Comparison of ENCODE assay signal across 9 cellular contexts in genomic region chr17:18070861-18071340, GRCh38. TPM values are rescaled to one million over a fixed set of nuclear protein-coding genes. Genes with fewer than 3 reads are reported as not detected.
DNase-seq lines count a peak whose midpoint lies in the region; ATAC-seq and TF ChIP-seq lines count a peak whose summit lies in the region.
"Had no signal": no experiment of that assay in that cellular context is flagged by ENCODE, and none has a peak within 500 bp of the region (broad histone marks: within the 10 kb centered on the region; RNA-seq: fewer than 3 reads in every experiment).

No MANE protein-coding gene starts in this region.

- H3K4me2 ChIP-seq in OCI-LY7 (ENCODE audit: low read length) = peak overlapping the region; percentile 13; the same call in 1 of the 2 replicates

- POLR2A ChIA-PET in activated CD4-positive, alpha-beta memory T cell treated with anti-CD3 and anti-CD28 coated beads for 36 hours (lab: Charles Lee) = interaction anchor here (1.2 kb wide), 1 partner anchor 11 kb away, joined by 3 read pairs; no protein-coding TSS in a partner anchor
- POLR2A ChIA-PET in activated CD4-positive, alpha-beta memory T cell treated with anti-CD3 and anti-CD28 coated beads, Interleukin-2, amount 10 ng/mL, durations not matched to agents 7 days and 5 days (lab: Charles Lee) = interaction anchor here (0.7 kb wide), 1 partner anchor 21 kb away, joined by 3 read pairs; no protein-coding TSS in a partner anchor
- POLR2A ChIA-PET in OCI-LY7 (lab: Charles Lee) = interaction anchor here (1.2 kb wide), 1 partner anchor 16 kb away, joined by 4 read pairs; the partner anchor contains the start of gene DRG2

- peak overlapping the region; percentile 38; the same call in 1 of the 2 replicates for H2AFZ ChIP-seq in OCI-LY7 (ENCODE audit: low read length)

- H3K4me1 Mint-ChIP-seq in activated CD4-positive, alpha-beta memory T cell treated with anti-CD3 and anti-CD28 coated beads for 36 hours (ENCODE audit: low read depth) = peaks cover 6% of the 10 kb centered on the region
- peaks cover 8% of the 10 kb centered on the region for H3K4me1 Mint-ChIP-seq in activated CD4-positive, alpha-beta memory T cell treated with anti-CD3 and anti-CD28 coated beads, Interleukin-2, amount 10 ng/mL, durations not matched to agents 7 days and 5 days

- H3K79me2 ChIP-seq in OCI-LY7 (ENCODE audit: insufficient read depth, low read depth, low read length) = no peaks in the 10 kb centered on the region

- H3K9me3 ChIP-seq in OCI-LY7 (ENCODE audit: low read length) = no peaks in the 10 kb centered on the region

- H3K4me3 ChIP-seq in OCI-LY7 (ENCODE audit: low read depth, low read length, poor library complexity, severe bottlenecking) (no peak overlapping the region), epithelial cell of esophagus (ENCODE audit: low read length) (no peak overlapping the region), skeletal muscle cell (ENCODE audit: low read depth, low read length) (peak overlapping the region; percentile 26)

- ATAC-seq in HG03280 (IDR thresholded peaks at IDR 0.05; ENCODE audit: unreplicated experiment) = no peak

- CTCF ChIA-PET in activated CD4-positive, alpha-beta memory T cell treated with anti-CD3 and anti-CD28 coated beads for 36 hours (lab: Charles Lee) = no interaction called here
- CTCF ChIA-PET in activated CD4-positive, alpha-beta memory T cell treated with anti-CD3 and anti-CD28 coated beads, Interleukin-2, amount 10 ng/mL, durations not matched to agents 7 days and 5 days (lab: Charles Lee) = interaction anchor here (0.5 kb wide), 1 partner anchor 22 kb away, joined by 3 read pairs; no protein-coding TSS in a partner anchor
- CTCF ChIA-PET in OCI-LY7 (lab: Charles Lee; ENCODE audit: unreplicated experiment) = interaction anchor here (0.6 kb wide), 1 partner anchor 112 kb away, joined by 3 read pairs; the partner anchor contains the start of gene ALKBH5

- intact Hi-C loops in activated CD4-positive, alpha-beta memory T cell treated with anti-CD3 and anti-CD28 coated beads for 36 hours (cut with micrococcal nuclease) = no loop called here
- intact Hi-C loops in OCI-LY7 (cut with micrococcal nuclease; ENCODE audit: unreplicated experiment) = no loop called here

- TF ChIP-seq CTCF in OCI-LY7 (conservative IDR thresholded peaks at IDR 0.05; ENCODE audit: low read length) (no peak), epithelial cell of esophagus (IDR thresholded peaks at IDR 0.05; ENCODE audit: insufficient read depth, low read depth, low read length, missing control alignments) (no peak)

- no peaks in the 10 kb centered on the region for H3K36me3 Mint-ChIP-seq in activated CD4-positive, alpha-beta memory T cell treated with anti-CD3 and anti-CD28 coated beads for 36 hours
- H3K36me3 Mint-ChIP-seq in activated CD4-positive, alpha-beta memory T cell treated with anti-CD3 and anti-CD28 coated beads, Interleukin-2, amount 10 ng/mL, durations not matched to agents 7 days and 5 days (ENCODE audit: low read depth) = no peaks in the 10 kb centered on the region

- H3K27ac Mint-ChIP-seq in activated CD4-positive, alpha-beta memory T cell treated with anti-CD3 and anti-CD28 coated beads for 36 hours = no peak overlapping the region
- H3K27ac Mint-ChIP-seq in activated CD4-positive, alpha-beta memory T cell treated with anti-CD3 and anti-CD28 coated beads, Interleukin-2, amount 10 ng/mL, durations not matched to agents 7 days and 5 days = no peak overlapping the region
- H3K27ac Mint-ChIP-seq: CD4-positive, alpha-beta T cell had no signal

- BruUV-seq in OCI-LY7 (replicated peaks; lab: Mats Ljungman, UMichigan) = no TSS peak

- H3K36me3 ChIP-seq in OCI-LY7 (ENCODE audit: insufficient read depth, low read length) = peaks cover 3% of the 10 kb centered on the region; the same call in 1 of the 2 replicates

- H3K4me3 Mint-ChIP-seq in activated CD4-positive, alpha-beta memory T cell treated with anti-CD3 and anti-CD28 coated beads for 36 hours = no peak overlapping the region
- H3K4me3 Mint-ChIP-seq in activated CD4-positive, alpha-beta memory T cell treated with anti-CD3 and anti-CD28 coated beads, Interleukin-2, amount 10 ng/mL, durations not matched to agents 7 days and 5 days = no peak overlapping the region
- H3K4me3 Mint-ChIP-seq: CD4-positive, alpha-beta T cell had no signal

- H3K27me3 Mint-ChIP-seq in activated CD4-positive, alpha-beta memory T cell treated with anti-CD3 and anti-CD28 coated beads for 36 hours = peaks cover 7% of the 10 kb centered on the region
- peaks cover 13% of the 10 kb centered on the region for H3K27me3 Mint-ChIP-seq in activated CD4-positive, alpha-beta memory T cell treated with anti-CD3 and anti-CD28 coated beads, Interleukin-2, amount 10 ng/mL, durations not matched to agents 7 days and 5 days

- DNase-seq in activated CD4-positive, alpha-beta memory T cell treated with anti-CD3 and anti-CD28 coated beads for 36 hours = peak; percentile 18
- DNase-seq in activated CD4-positive, alpha-beta memory T cell treated with anti-CD3 and anti-CD28 coated beads, Interleukin-2, amount 10 ng/mL, durations not matched to agents 7 days and 5 days = no peak
- DNase-seq in OCI-LY7 (ENCODE audit: low spot score) (no peak), epithelial cell of esophagus (ENCODE audit: low read depth) (peak; percentile 11), skeletal muscle cell (ENCODE audit: low read depth) (no peak), occipital lobe (lab: John Stamatoyannopoulos, UW) (no peak), ACHN (no peak)

- no peaks in the 10 kb centered on the region; the same call in 1 of the 2 replicates for H4K20me1 ChIP-seq in OCI-LY7 (ENCODE audit: insufficient read depth, low read length)

- in situ Hi-C loops in ACHN (cut with HindIII; ENCODE audit: low pct_ligation_motif_present, low pct_unique_long_range_greater_than_20kb, low sequenced_read_pairs) = no loop called here

- no peaks in the 10 kb centered on the region for H3K9me3 Mint-ChIP-seq in activated CD4-positive, alpha-beta memory T cell treated with anti-CD3 and anti-CD28 coated beads for 36 hours
- no peaks in the 10 kb centered on the region for H3K9me3 Mint-ChIP-seq in activated CD4-positive, alpha-beta memory T cell treated with anti-CD3 and anti-CD28 coated beads, Interleukin-2, amount 10 ng/mL, durations not matched to agents 7 days and 5 days
- H3K9me3 Mint-ChIP-seq: CD4-positive, alpha-beta T cell had no signal

- H3K27ac ChIP-seq in OCI-LY7 (ENCODE audit: low read depth, low read length, poor library complexity, severe bottlenecking) = no peak overlapping the region

- peaks cover 9% of the 10 kb centered on the region for H3K4me1 ChIP-seq in OCI-LY7 (ENCODE audit: insufficient read depth, low read length, poor library complexity, severe bottlenecking)

- no peaks in the 10 kb centered on the region for H3K9me2 ChIP-seq in OCI-LY7 (ENCODE audit: insufficient read depth, low read length)

RNA-seq across cellular contexts. Expression of gene DRG2, which starts 16.8 kb away (rescaled TPM):
- 10 to 100 TPM; 37.7 to 39.3 TPM for total RNA-seq in activated CD4-positive, alpha-beta memory T cell treated with anti-CD3 and anti-CD28 coated beads for 36 hours
- 10 to 100 TPM; 46.3 to 46.5 TPM for total RNA-seq in activated CD4-positive, alpha-beta memory T cell treated with anti-CD3 and anti-CD28 coated beads, Interleukin-2, amount 10 ng/mL, durations not matched to agents 7 days and 5 days
- 46.4 and 62.6 TPM in 2 replicates for total RNA-seq in OCI-LY7 (2014; rRNA removed; shearing (Covaris generic))
- 54.3 and 60.4 TPM in 2 replicates for total RNA-seq in OCI-LY7 (2022)
- 14.3 TPM for total RNA-seq in occipital lobe

RNA-seq across cellular contexts. Expression of gene GID4, which starts 31.7 kb away (rescaled TPM):
- total RNA-seq in activated CD4-positive, alpha-beta memory T cell treated with anti-CD3 and anti-CD28 coated beads for 36 hours = 1 to 10 TPM; 6.1 to 6.2 TPM
- 10 to 100 TPM in 1 of 2 experiments, 1 to 10 TPM in 1; 9.3 to 10.2 TPM for total RNA-seq in activated CD4-positive, alpha-beta memory T cell treated with anti-CD3 and anti-CD28 coated beads, Interleukin-2, amount 10 ng/mL, durations not matched to agents 7 days and 5 days
- total RNA-seq in OCI-LY7 (2014; rRNA removed; shearing (Covaris generic)) = 5.1 and 6.3 TPM in 2 replicates
- 11.8 and 13.3 TPM in 2 replicates for total RNA-seq in OCI-LY7 (2022)
- total RNA-seq in occipital lobe = 9.0 TPM

RNA-seq across cellular contexts. Expression of gene ATPAF2, which starts 31.9 kb away (rescaled TPM):
- total RNA-seq in activated CD4-positive, alpha-beta memory T cell treated with anti-CD3 and anti-CD28 coated beads for 36 hours = 10 to 100 TPM; 27.5 to 30.0 TPM
- total RNA-seq in activated CD4-positive, alpha-beta memory T cell treated with anti-CD3 and anti-CD28 coated beads, Interleukin-2, amount 10 ng/mL, durations not matched to agents 7 days and 5 days = 10 to 100 TPM; 22.1 to 22.3 TPM
- total RNA-seq in OCI-LY7 (2014; rRNA removed; shearing (Covaris generic)) = 34.8 and 56.2 TPM in 2 replicates
- 42.9 and 45.2 TPM in 2 replicates for total RNA-seq in OCI-LY7 (2022)
- total RNA-seq in occipital lobe = 27.6 TPM

RNA-seq across cellular contexts. Expression of gene MYO15A, which starts 37.7 kb away (rescaled TPM):
- 1 to 10 TPM in 1 of 2 experiments, under 1 TPM in 1; 0.78 to 1.3 TPM for total RNA-seq in activated CD4-positive, alpha-beta memory T cell treated with anti-CD3 and anti-CD28 coated beads for 36 hours
- total RNA-seq in activated CD4-positive, alpha-beta memory T cell treated with anti-CD3 and anti-CD28 coated beads, Interleukin-2, amount 10 ng/mL, durations not matched to agents 7 days and 5 days = under 1 TPM; 0.30 to 0.60 TPM
- 0.23 and 0.98 TPM in 2 replicates for total RNA-seq in OCI-LY7 (2014; rRNA removed; shearing (Covaris generic))
- total RNA-seq in OCI-LY7 (2022) (1.4 and 2.0 TPM in 2 replicates), occipital lobe (2.0 TPM)

Comparison
In these comparisons a context has a peak if more than half of its experiments do, and no peak if none do; other contexts are left out.
1. DNase-seq: peak in activated CD4-positive, alpha-beta memory T cell treated with anti-CD3 and anti-CD28 coated beads for 36 hours (single experiment) and epithelial cell of esophagus (single experiment); none in activated CD4-positive, alpha-beta memory T cell treated with anti-CD3 and anti-CD28 coated beads, Interleukin-2, amount 10 ng/mL, durations not matched to agents 7 days and 5 days (single experiment), OCI-LY7 (single experiment), skeletal muscle cell (single experiment), occipital lobe (single experiment) and ACHN (single experiment).